36 cellular contexts compared by ENCODE assay signal in genomic region chr20:56968386-56969048, GRCh38.
"Had no signal": no experiment of that assay in that cellular context is flagged by ENCODE, and none has a peak within 500 bp of the region (broad histone marks: within the 10 kb centered on the region; RNA-seq: fewer than 3 reads in every experiment).

No MANE protein-coding gene starts in this region.

- FAIRE-seq: colon, TTC549 had no signal

- H3K27ac Mint-ChIP-seq: activated CD4-positive, alpha-beta memory T cell treated with anti-CD3 and anti-CD28 coated beads, Interleukin-2, amount 10 ng/mL, durations not matched to agents 7 days and 5 days; activated CD4-positive, alpha-beta T cell treated with anti-CD3 and anti-CD28 coated beads for 36 hours; activated CD4-positive, alpha-beta T cell treated with anti-CD3 and anti-CD28 coated beads, Interleukin-2, amount 10 ng/mL, durations not matched to agents 7 days and 5 days; activated CD8-positive, alpha-beta memory T cell treated with anti-CD3 and anti-CD28 coated beads, Interleukin-2, amount 10 ng/mL, durations not matched to agents 7 days and 5 days; activated CD8-positive, alpha-beta T cell treated with anti-CD3 and anti-CD28 coated beads, Interleukin-2, amount 10 ng/mL, durations not matched to agents 7 days and 5 days; activated naive CD4-positive, alpha-beta T cell treated with anti-CD3 and anti-CD28 coated beads for 36 hours; activated naive CD4-positive, alpha-beta T cell treated with anti-CD3 and anti-CD28 coated beads, Interleukin-2, amount 50 U/mL, for 72 hours; activated naive CD8-positive, alpha-beta T cell treated with anti-CD3 and anti-CD28 coated beads for 36 hours; activated T-cell treated with anti-CD3 and anti-CD28 coated beads, Interleukin-2, amount 50 U/mL, for 72 hours; activated T-helper 1 cell treated with anti-CD3 and anti-CD28 coated beads, Interleukin-12 subunit alpha, Interleukin-12 subunit beta, Interleukin-2, Interleukin-4 antibody, amounts not matched to agents 30 ng/mL and 10 ng/mL and 1 ng/mL, durations not matched to agents 14 hours and 24 hours and 36 hours; activated T-helper 17 cell treated with anti-CD3 and anti-CD28 coated beads, Interleukin-2, amount 50 U/mL, for 72 hours; T-helper 1 cell treated with Interleukin-12 subunit alpha and Interleukin-12 subunit beta and Interleukin-4 antibody, amounts not matched to agents 30 μg/mL and 1 μg/mL, for 36 hours; T-helper 2 cell treated with Interferon-gamma antibody and Interleukin-4, amounts not matched to agents 5 μg/mL and 100 μg/mL, for 36 hours had no signal

- H3K9me3 ChIP-seq: ascending aorta had no signal

- H3K27ac ChIP-seq: ascending aorta, VCaP had no signal

- DNase-seq: activated CD4-positive, alpha-beta memory T cell treated with anti-CD3 and anti-CD28 coated beads, Interleukin-2, amount 10 ng/mL, durations not matched to agents 7 days and 5 days; activated CD4-positive, alpha-beta T cell treated with anti-CD3 and anti-CD28 coated beads for 1 hour; activated CD4-positive, alpha-beta T cell treated with anti-CD3 and anti-CD28 coated beads for 36 hours; activated CD4-positive, alpha-beta T cell treated with anti-CD3 and anti-CD28 coated beads for 48 hours; activated CD4-positive, alpha-beta T cell treated with anti-CD3 and anti-CD28 coated beads, Interleukin-2, amount 10 ng/mL, durations not matched to agents 7 days and 5 days; activated CD4-positive, alpha-beta T cell treated with anti-CD3 and anti-CD28 coated beads, Interleukin-2, amount 50 U/mL, for 48 hours; activated CD4-positive, CD25-positive, alpha-beta regulatory T cell; activated CD8-positive, alpha-beta memory T cell treated with anti-CD3 and anti-CD28 coated beads for 24 hours; activated CD8-positive, alpha-beta memory T cell treated with anti-CD3 and anti-CD28 coated beads, Interleukin-2, amount 10 ng/mL, durations not matched to agents 7 days and 5 days; activated CD8-positive, alpha-beta memory T cell treated with anti-CD3 and anti-CD28 coated beads, Interleukin-2, amount 50 U/mL, for 48 hours; activated CD8-positive, alpha-beta T cell treated with anti-CD3 and anti-CD28 coated beads, Interleukin-2, amount 10 ng/mL, durations not matched to agents 7 days and 5 days; activated effector memory CD4-positive, alpha-beta T cell treated with anti-CD3 and anti-CD28 coated beads, Interleukin-2, amount 50 U/mL, for 16 hours; activated gamma-delta T cell treated with Interleukin-2 at 50 U/mL for 16 hours; activated naive CD4-positive, alpha-beta T cell; activated naive CD4-positive, alpha-beta T cell treated with anti-CD3 and anti-CD28 coated beads for 36 hours; activated naive CD4-positive, alpha-beta T cell treated with anti-CD3 and anti-CD28 coated beads, Interleukin-2, amount 50 U/mL, for 16 hours; activated naive CD8-positive, alpha-beta T cell treated with anti-CD3 and anti-CD28 coated beads for 36 hours; activated T-cell treated with anti-CD3 and anti-CD28 coated beads, Interleukin-2, amount 50 U/mL, for 4 hours; activated T-cell treated with anti-CD3 and anti-CD28 coated beads, Interleukin-2, amount 50 U/mL, for 72 hours; amygdala; anterior cingulate cortex; central memory CD4-positive, alpha-beta T cell; T-helper 1 cell; T-helper 2 cell; T-helper 9 cell had no signal

- H3K4me1 Mint-ChIP-seq: activated CD4-positive, alpha-beta memory T cell treated with anti-CD3 and anti-CD28 coated beads, Interleukin-2, amount 10 ng/mL, durations not matched to agents 7 days and 5 days; activated CD4-positive, alpha-beta T cell treated with anti-CD3 and anti-CD28 coated beads for 36 hours; activated CD4-positive, alpha-beta T cell treated with anti-CD3 and anti-CD28 coated beads, Interleukin-2, amount 10 ng/mL, durations not matched to agents 7 days and 5 days; activated CD8-positive, alpha-beta memory T cell treated with anti-CD3 and anti-CD28 coated beads, Interleukin-2, amount 10 ng/mL, durations not matched to agents 7 days and 5 days; activated naive CD8-positive, alpha-beta T cell treated with anti-CD3 and anti-CD28 coated beads for 36 hours; activated T-helper 17 cell treated with anti-CD3 and anti-CD28 coated beads, Interleukin-2, amount 50 U/mL, for 72 hours; brain had no signal

- H3K4me1 ChIP-seq: ascending aorta had no signal

- H3K4me3 Mint-ChIP-seq: activated CD4-positive, alpha-beta memory T cell treated with anti-CD3 and anti-CD28 coated beads, Interleukin-2, amount 10 ng/mL, durations not matched to agents 7 days and 5 days; activated CD4-positive, alpha-beta T cell treated with anti-CD3 and anti-CD28 coated beads for 36 hours; activated CD4-positive, alpha-beta T cell treated with anti-CD3 and anti-CD28 coated beads, Interleukin-2, amount 10 ng/mL, durations not matched to agents 7 days and 5 days; activated CD8-positive, alpha-beta memory T cell treated with anti-CD3 and anti-CD28 coated beads, Interleukin-2, amount 10 ng/mL, durations not matched to agents 7 days and 5 days; activated CD8-positive, alpha-beta T cell treated with anti-CD3 and anti-CD28 coated beads, Interleukin-2, amount 10 ng/mL, durations not matched to agents 7 days and 5 days; activated naive CD4-positive, alpha-beta T cell treated with anti-CD3 and anti-CD28 coated beads for 36 hours; activated naive CD8-positive, alpha-beta T cell treated with anti-CD3 and anti-CD28 coated beads for 36 hours; activated T-cell treated with anti-CD3 and anti-CD28 coated beads, Interleukin-2, amount 50 U/mL, for 4 hours; activated T-cell treated with anti-CD3 and anti-CD28 coated beads, Interleukin-2, amount 50 U/mL, for 72 hours; activated T-helper 1 cell treated with anti-CD3 and anti-CD28 coated beads, Interleukin-12 subunit alpha, Interleukin-12 subunit beta, Interleukin-2, Interleukin-4 antibody, amounts not matched to agents 30 ng/mL and 10 ng/mL and 1 ng/mL, durations not matched to agents 14 hours and 24 hours and 36 hours; activated T-helper 17 cell treated with anti-CD3 and anti-CD28 coated beads, Interleukin-2, amount 50 U/mL, for 72 hours; T-helper 1 cell treated with Interleukin-12 subunit alpha and Interleukin-12 subunit beta and Interleukin-4 antibody, amounts not matched to agents 30 μg/mL and 1 μg/mL, for 36 hours; T-helper 2 cell treated with Interferon-gamma antibody and Interleukin-4, amounts not matched to agents 5 μg/mL and 100 μg/mL, for 36 hours had no signal

- H3K9me3 Mint-ChIP-seq: activated CD4-positive, alpha-beta T cell treated with anti-CD3 and anti-CD28 coated beads, Interleukin-2, amount 10 ng/mL, durations not matched to agents 7 days and 5 days; activated naive CD4-positive, alpha-beta T cell treated with anti-CD3 and anti-CD28 coated beads for 36 hours; activated naive CD4-positive, alpha-beta T cell treated with anti-CD3 and anti-CD28 coated beads, Interleukin-2, amount 50 U/mL, for 72 hours; activated naive CD8-positive, alpha-beta T cell treated with anti-CD3 and anti-CD28 coated beads for 36 hours; activated T-cell treated with anti-CD3 and anti-CD28 coated beads, Interleukin-2, amount 50 U/mL, for 72 hours; activated T-helper 1 cell treated with anti-CD3 and anti-CD28 coated beads, Interleukin-12 subunit alpha, Interleukin-12 subunit beta, Interleukin-2, Interleukin-4 antibody, amounts not matched to agents 30 ng/mL and 10 ng/mL and 1 ng/mL, durations not matched to agents 14 hours and 24 hours and 36 hours; T-helper 1 cell treated with Interleukin-12 subunit alpha and Interleukin-12 subunit beta and Interleukin-4 antibody, amounts not matched to agents 30 μg/mL and 1 μg/mL, for 36 hours; T-helper 2 cell treated with Interferon-gamma antibody and Interleukin-4, amounts not matched to agents 5 μg/mL and 100 μg/mL, for 36 hours had no signal

- ATAC-seq: activated CD4-positive, alpha-beta T cell treated with anti-CD3 and anti-CD28 coated beads for 36 hours; activated CD4-positive, CD25-positive, alpha-beta regulatory T cell treated with anti-CD3 and anti-CD28 coated beads, Interleukin-2, amount 50 U/mL, for 24 hours; activated CD8-positive, alpha-beta memory T cell treated with anti-CD3 and anti-CD28 coated beads, Interleukin-2, amount 10 ng/mL, durations not matched to agents 7 days and 5 days; activated CD8-positive, alpha-beta T cell treated with anti-CD3 and anti-CD28 coated beads, Interleukin-2, amount 10 ng/mL, durations not matched to agents 7 days and 5 days; activated naive CD4-positive, alpha-beta T cell treated with anti-CD3 and anti-CD28 coated beads, Interleukin-2, amount 50 U/mL, for 72 hours; activated T-cell treated with anti-CD3 and anti-CD28 coated beads, Interleukin-2, amount 50 U/mL, for 4 hours; activated T-cell treated with anti-CD3 and anti-CD28 coated beads, Interleukin-2, amount 50 U/mL, for 72 hours; activated T-helper 17 cell treated with anti-CD3 and anti-CD28 coated beads, Interleukin-2, amount 50 U/mL, for 72 hours had no signal

- H3K4me3 ChIP-seq: ascending aorta had no signal

- H3K36me3 Mint-ChIP-seq: activated CD8-positive, alpha-beta memory T cell treated with anti-CD3 and anti-CD28 coated beads, Interleukin-2, amount 10 ng/mL, durations not matched to agents 7 days and 5 days; activated naive CD4-positive, alpha-beta T cell treated with anti-CD3 and anti-CD28 coated beads, Interleukin-2, amount 50 U/mL, for 72 hours; activated naive CD8-positive, alpha-beta T cell treated with anti-CD3 and anti-CD28 coated beads for 36 hours; brain had no signal

- H3K27me3 ChIP-seq: ascending aorta had no signal

- H3K36me3 ChIP-seq: ascending aorta had no signal
